Comparison of ENCODE assay signal across 1 cellular context in genomic region chr20:34420975-34421374, GRCh38.
TF ChIP-seq lines count a peak whose summit lies in the region.

No MANE protein-coding gene starts in this region.

TF ChIP-seq in liver, 16 proteins besides CTCF, POLR2A, EP300 and RAD21 (continued from another document):
- TF ChIP-seq REST (IDR thresholded peaks at IDR 0.05) (no peak), HNF4A (conservative IDR thresholded peaks at IDR 0.05) (peak; percentile 19 to 58), FOXA1 (IDR thresholded peaks at IDR 0.05) (no peak), RXRA (IDR thresholded peaks at IDR 0.05) (no peak), GABPA (IDR thresholded peaks at IDR 0.05 in 1 of 2, conservative IDR thresholded peaks at IDR 0.05 in 1 of 2) (no peak), EGR1 (IDR thresholded peaks at IDR 0.05; ENCODE audit: low read depth in 2 of 2) (no peak), TAF1 (conservative IDR thresholded peaks at IDR 0.05) (no peak)
